In genomic region chr17:38562903-38563302, GRCh38 we compare ENCODE assay signal across 19 cellular contexts. TPM values are rescaled to one million over a fixed set of nuclear protein-coding genes. Genes with fewer than 3 reads are reported as not detected.
"Had no signal": no experiment of that assay in that cellular context is flagged by ENCODE, and none has a peak within 500 bp of the region (broad histone marks: within the 10 kb centered on the region; RNA-seq: fewer than 3 reads in every experiment).

No MANE protein-coding gene starts in this region.

- H3K36me3 Mint-ChIP-seq: activated CD8-positive, alpha-beta memory T cell treated with anti-CD3 and anti-CD28 coated beads, Interleukin-2, amount 10 ng/mL, durations not matched to agents 7 days and 5 days had no signal

- FAIRE-seq: islet of Langerhans, TTC549 had no signal

- H3K9me3 Mint-ChIP-seq: activated T-cell treated with anti-CD3 and anti-CD28 coated beads, Interleukin-2, amount 50 U/mL, for 4 hours; nephron had no signal

- DNase-seq: activated CD4-positive, alpha-beta T cell treated with anti-CD3 and anti-CD28 coated beads, Interleukin-2, amount 50 U/mL, for 4 hours; activated CD4-positive, CD25-positive, alpha-beta regulatory T cell treated with anti-CD3 and anti-CD28 coated beads, Interleukin-2, amount 50 U/mL, for 72 hours; activated CD8-positive, alpha-beta memory T cell treated with anti-CD3 and anti-CD28 coated beads, Interleukin-2, amount 10 ng/mL, durations not matched to agents 7 days and 5 days; activated effector memory CD4-positive, alpha-beta T cell treated with anti-CD3 and anti-CD28 coated beads, Interleukin-2, amount 50 U/mL, for 16 hours; activated T-cell treated with anti-CD3 and anti-CD28 coated beads, Interleukin-2, amount 50 U/mL, for 4 hours; gastrocnemius medialis; mammary epithelial cell; mucosa of descending colon; sigmoid colon; stimulated activated CD4-positive, alpha-beta T cell treated with anti-CD3 and anti-CD28 coated beads, Interleukin-12 subunit alpha, Interleukin-12 subunit beta, amount 100 ng/mL, for 4 hours; stimulated activated naive CD4-positive, alpha-beta T cell treated with Interleukin-2 at 50 U/mL for 16 hours; T-helper 2 cell; upper lobe of right lung had no signal

- H3K27ac Mint-ChIP-seq: activated CD8-positive, alpha-beta memory T cell treated with anti-CD3 and anti-CD28 coated beads, Interleukin-2, amount 10 ng/mL, durations not matched to agents 7 days and 5 days; nephron had no signal

- H3K27ac ChIP-seq: ascending aorta, gastrocnemius medialis, sigmoid colon, suprapubic skin, upper lobe of right lung had no signal

- H3K36me3 ChIP-seq: ascending aorta, gastrocnemius medialis, sigmoid colon, suprapubic skin, upper lobe of right lung had no signal

- H3K4me3 Mint-ChIP-seq: activated CD8-positive, alpha-beta memory T cell treated with anti-CD3 and anti-CD28 coated beads, Interleukin-2, amount 10 ng/mL, durations not matched to agents 7 days and 5 days; activated T-cell treated with anti-CD3 and anti-CD28 coated beads, Interleukin-2, amount 50 U/mL, for 4 hours had no signal

- H3K4me3 ChIP-seq: ascending aorta, gastrocnemius medialis, mucosa of descending colon, sigmoid colon, suprapubic skin, upper lobe of right lung had no signal

- H3K9me3 ChIP-seq: ascending aorta, gastrocnemius medialis, mucosa of descending colon, sigmoid colon, suprapubic skin, upper lobe of right lung had no signal

RNA-seq across cellular contexts. Expression of gene SRCIN1, which starts 42.8 kb away (rescaled TPM):
- total RNA-seq: ascending aorta, osteoblast had no signal
